In the genomic region with DNA sequence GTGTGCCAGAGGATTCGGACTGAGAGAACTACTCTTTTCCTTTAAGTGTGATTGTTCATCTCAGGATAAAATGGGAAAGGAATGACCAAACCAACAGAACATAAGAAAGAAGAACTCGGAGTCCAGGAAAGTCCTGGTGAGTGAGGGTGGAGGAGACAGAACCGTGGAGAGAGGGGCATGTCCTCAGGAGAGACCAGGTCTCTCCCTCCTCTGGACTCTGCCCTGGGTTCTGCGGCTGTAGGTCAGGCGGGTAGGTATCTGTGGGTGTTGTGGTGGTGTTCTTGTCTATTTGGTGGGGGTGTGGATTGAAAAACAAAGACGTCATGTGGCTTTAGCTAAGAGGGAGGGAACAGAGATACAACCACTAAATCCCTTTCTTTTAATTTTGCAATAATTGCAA, we compare ENCODE assay signal across 23 cellular contexts.
"Had no signal": no experiment of that assay in that cellular context is flagged by ENCODE, and none has a peak within 500 bp of the region (broad histone marks: within the 10 kb centered on the region; RNA-seq: fewer than 3 reads in every experiment).

No MANE protein-coding gene starts in this region.

- ATAC-seq: activated CD8-positive, alpha-beta T cell treated with anti-CD3 and anti-CD28 coated beads, Interleukin-2, amount 10 ng/mL, durations not matched to agents 7 days and 5 days; WTC11 had no signal

- H3K9ac ChIP-seq: KMS-11 had no signal

- H3K27ac ChIP-seq: adrenal gland, KMS-11, SJSA1 had no signal

- H3K4me2 ChIP-seq: KMS-11 had no signal

- H3K9me3 ChIP-seq: adrenal gland, MG63, SJSA1 had no signal

- H3K4me3 ChIP-seq: adrenal gland, MG63, SJSA1 had no signal

- H3K4me1 ChIP-seq: adrenal gland, SJSA1 had no signal

- H3K36me3 ChIP-seq: adrenal gland, MG63, SJSA1 had no signal

- H3K27me3 ChIP-seq: adrenal gland, MG63, SJSA1 had no signal

- DNase-seq: activated CD4-positive, alpha-beta T cell treated with anti-CD3 and anti-CD28 coated beads for 48 hours; activated CD4-positive, alpha-beta T cell treated with anti-CD3 and anti-CD28 coated beads, Interleukin-2, amount 50 U/mL, for 4 hours; activated CD4-positive, CD25-positive, alpha-beta regulatory T cell treated with anti-CD3 and anti-CD28 coated beads, Interleukin-2, amount 50 U/mL, for 72 hours; activated CD8-positive, alpha-beta memory T cell treated with anti-CD3 and anti-CD28 coated beads, Interleukin-2, amount 50 U/mL, for 48 hours; activated CD8-positive, alpha-beta T cell treated with anti-CD3 and anti-CD28 coated beads, Interleukin-2, amount 10 ng/mL, durations not matched to agents 7 days and 5 days; activated naive CD4-positive, alpha-beta T cell treated with anti-CD3 and anti-CD28 coated beads, Interleukin-2, amount 50 U/mL, for 16 hours; activated naive CD8-positive, alpha-beta T cell treated with anti-CD3 and anti-CD28 coated beads, Interleukin-2, amount 10 ng/mL, durations not matched to agents 7 days and 5 days; activated T-cell treated with anti-CD3 and anti-CD28 coated beads, Interleukin-2, amount 50 U/mL, for 1 hour; adrenal gland; aorta; MG63; MV-4-11; NCI-H1092 treated with DMSO at 0.1 percent for 48 hours; NCI-H1417 treated with DMSO at 0.1 percent for 48 hours; NCI-H1694; NCI-H2029; NCI-H446; NCI-H524; Right ventricle myocardium superior; SW 1271 had no signal
